1 cellular context compared by ENCODE assay signal in the genomic region with DNA sequence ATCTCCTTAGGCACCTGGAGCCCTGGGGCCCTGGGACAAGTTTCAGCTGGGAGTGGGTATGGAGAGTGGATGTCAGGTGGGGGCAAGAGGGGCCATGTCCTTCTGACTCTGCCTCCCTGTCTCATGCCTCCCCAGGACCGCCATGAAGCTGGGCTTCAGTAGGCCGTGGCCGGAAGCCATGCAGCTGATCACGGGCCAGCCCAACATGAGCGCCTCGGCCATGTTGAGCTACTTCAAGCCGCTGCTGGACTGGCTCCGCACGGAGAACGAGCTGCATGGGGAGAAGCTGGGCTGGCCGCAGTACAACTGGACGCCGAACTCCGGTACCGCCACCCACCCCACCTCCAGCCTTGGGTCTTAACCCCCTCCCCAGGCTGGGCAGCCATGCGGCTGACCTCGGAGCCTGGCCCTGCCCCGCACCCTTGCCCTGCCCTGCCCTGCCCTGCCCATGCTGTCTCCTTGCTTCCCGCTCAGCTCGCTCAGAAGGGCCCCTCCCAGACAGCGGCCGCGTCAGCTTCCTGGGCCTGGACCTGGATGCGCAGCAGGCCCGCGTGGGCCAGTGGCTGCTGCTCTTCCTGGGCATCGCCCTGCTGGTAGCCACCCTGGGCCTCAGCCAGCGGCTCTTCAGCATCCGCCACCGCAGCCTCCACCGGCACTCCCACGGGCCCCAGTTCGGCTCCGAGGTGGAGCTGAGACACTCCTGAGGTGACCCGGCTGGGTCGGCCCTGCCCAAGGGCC.
TF ChIP-seq lines count a peak whose summit lies in the region.

No MANE protein-coding gene starts in this region.

TF ChIP-seq in HepG2, 621 proteins besides CTCF, POLR2A, EP300 and RAD21:
- TF ChIP-seq, protein P1, sequence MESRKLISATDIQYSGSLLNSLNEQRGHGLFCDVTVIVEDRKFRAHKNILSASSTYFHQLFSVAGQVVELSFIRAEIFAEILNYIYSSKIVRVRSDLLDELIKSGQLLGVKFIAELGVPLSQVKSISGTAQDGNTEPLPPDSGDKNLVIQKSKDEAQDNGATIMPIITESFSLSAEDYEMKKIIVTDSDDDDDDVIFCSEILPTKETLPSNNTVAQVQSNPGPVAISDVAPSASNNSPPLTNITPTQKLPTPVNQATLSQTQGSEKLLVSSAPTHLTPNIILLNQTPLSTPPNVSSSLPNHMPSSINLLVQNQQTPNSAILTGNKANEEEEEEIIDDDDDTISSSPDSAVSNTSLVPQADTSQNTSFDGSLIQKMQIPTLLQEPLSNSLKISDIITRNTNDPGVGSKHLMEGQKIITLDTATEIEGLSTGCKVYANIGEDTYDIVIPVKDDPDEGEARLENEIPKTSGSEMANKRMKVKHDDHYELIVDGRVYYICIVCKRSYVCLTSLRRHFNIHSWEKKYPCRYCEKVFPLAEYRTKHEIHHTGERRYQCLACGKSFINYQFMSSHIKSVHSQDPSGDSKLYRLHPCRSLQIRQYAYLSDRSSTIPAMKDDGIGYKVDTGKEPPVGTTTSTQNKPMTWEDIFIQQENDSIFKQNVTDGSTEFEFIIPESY (CRISPR knock-in tag; IDR thresholded peaks at IDR 0.05) = peak; percentile 22; the same call in 1 of the 2 replicates
- TF ChIP-seq ZBTB38 (CRISPR knock-in tag; IDR thresholded peaks at IDR 0.05) (peak; percentile 29; the same call in 1 of the 2 replicates), HNRNPLL (IDR thresholded peaks at IDR 0.05; ENCODE audit: low read depth, low read length, poor library complexity, severe bottlenecking) (no peak), SMYD3 (CRISPR knock-in tag; IDR thresholded peaks at IDR 0.05) (no peak), CBFB (CRISPR knock-in tag; IDR thresholded peaks at IDR 0.05) (no peak), GABPB1 (CRISPR knock-in tag; IDR thresholded peaks at IDR 0.05) (no peak), STAG1 (CRISPR knock-in tag; IDR thresholded peaks at IDR 0.05) (no peak), ZNF652 (CRISPR knock-in tag; IDR thresholded peaks at IDR 0.05; ENCODE audit: borderline replicate concordance, low read depth) (no peak)
- TF ChIP-seq, protein P2, sequence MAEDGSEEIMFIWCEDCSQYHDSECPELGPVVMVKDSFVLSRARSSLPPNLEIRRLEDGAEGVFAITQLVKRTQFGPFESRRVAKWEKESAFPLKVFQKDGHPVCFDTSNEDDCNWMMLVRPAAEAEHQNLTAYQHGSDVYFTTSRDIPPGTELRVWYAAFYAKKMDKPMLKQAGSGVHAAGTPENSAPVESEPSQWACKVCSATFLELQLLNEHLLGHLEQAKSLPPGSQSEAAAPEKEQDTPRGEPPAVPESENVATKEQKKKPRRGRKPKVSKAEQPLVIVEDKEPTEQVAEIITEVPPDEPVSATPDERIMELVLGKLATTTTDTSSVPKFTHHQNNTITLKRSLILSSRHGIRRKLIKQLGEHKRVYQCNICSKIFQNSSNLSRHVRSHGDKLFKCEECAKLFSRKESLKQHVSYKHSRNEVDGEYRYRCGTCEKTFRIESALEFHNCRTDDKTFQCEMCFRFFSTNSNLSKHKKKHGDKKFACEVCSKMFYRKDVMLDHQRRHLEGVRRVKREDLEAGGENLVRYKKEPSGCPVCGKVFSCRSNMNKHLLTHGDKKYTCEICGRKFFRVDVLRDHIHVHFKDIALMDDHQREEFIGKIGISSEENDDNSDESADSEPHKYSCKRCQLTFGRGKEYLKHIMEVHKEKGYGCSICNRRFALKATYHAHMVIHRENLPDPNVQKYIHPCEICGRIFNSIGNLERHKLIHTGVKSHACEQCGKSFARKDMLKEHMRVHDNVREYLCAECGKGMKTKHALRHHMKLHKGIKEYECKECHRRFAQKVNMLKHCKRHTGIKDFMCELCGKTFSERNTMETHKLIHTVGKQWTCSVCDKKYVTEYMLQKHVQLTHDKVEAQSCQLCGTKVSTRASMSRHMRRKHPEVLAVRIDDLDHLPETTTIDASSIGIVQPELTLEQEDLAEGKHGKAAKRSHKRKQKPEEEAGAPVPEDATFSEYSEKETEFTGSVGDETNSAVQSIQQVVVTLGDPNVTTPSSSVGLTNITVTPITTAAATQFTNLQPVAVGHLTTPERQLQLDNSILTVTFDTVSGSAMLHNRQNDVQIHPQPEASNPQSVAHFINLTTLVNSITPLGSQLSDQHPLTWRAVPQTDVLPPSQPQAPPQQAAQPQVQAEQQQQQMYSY (CRISPR knock-in tag; IDR thresholded peaks at IDR 0.05) = no peak
